1 cellular context compared by ENCODE assay signal in genomic region chr5:172971482-172971881, GRCh38.
TF ChIP-seq lines count a peak whose summit lies in the region.

No MANE protein-coding gene starts in this region.

TF ChIP-seq in K562, 482 proteins besides CTCF, POLR2A, EP300 and RAD21 (continued from another document):
- TF ChIP-seq CHD7 (IDR thresholded peaks at IDR 0.05; ENCODE audit: low read depth, low read length): no peak
- TF ChIP-seq CBFA2T2 (conservative IDR thresholded peaks at IDR 0.05): peak; percentile 89
- TF ChIP-seq ZBTB12 (CRISPR knock-in tag; IDR thresholded peaks at IDR 0.05): no peak
- TF ChIP-seq ZNF644 (tag; IDR thresholded peaks at IDR 0.05; ENCODE audit: low read depth): no peak
- TF ChIP-seq SPI1 (IDR thresholded peaks at IDR 0.05; ENCODE audit: borderline replicate concordance, low read depth, low read length): peak; percentile 38; the same call in 1 of the 2 replicates
- no peak for TF ChIP-seq RBM39 (optimal IDR thresholded peaks at IDR 0.05; ENCODE audit: low read depth, low read length)
- peak; percentile 60; the same call in 1 of the 2 replicates for TF ChIP-seq SMAD4 (CRISPR knock-in tag; conservative IDR thresholded peaks at IDR 0.05)
- peak; percentile 58; the same call in 1 of the 2 replicates for TF ChIP-seq MTA2 (IDR thresholded peaks at IDR 0.05; ENCODE audit: low read depth)
- TF ChIP-seq BCL6 (CRISPR knock-in tag; IDR thresholded peaks at IDR 0.05): no peak
- peak; percentile 94 to 96 for TF ChIP-seq KDM1A (IDR thresholded peaks at IDR 0.05)
- TF ChIP-seq RCOR1 (IDR thresholded peaks at IDR 0.05; ENCODE audit: borderline replicate concordance in 1 of 2, low read depth in 2 of 2, low read length in 2 of 2): peak in 1 of 2 experiments; percentile 98; a peak in 2 of 4 replicates
- TF ChIP-seq CTBP1 (IDR thresholded peaks at IDR 0.05; ENCODE audit: borderline replicate concordance): peak; percentile 69; the same call in 1 of the 2 replicates
- no peak for TF ChIP-seq ZNF274 (IDR thresholded peaks at IDR 0.05; ENCODE audit: borderline replicate concordance, low read depth, low read length)
- TF ChIP-seq THRAP3 (IDR thresholded peaks at IDR 0.05; ENCODE audit: borderline replicate concordance): no peak
- no peak for TF ChIP-seq FOXP1 (CRISPR knock-in tag; IDR thresholded peaks at IDR 0.05)
- TF ChIP-seq ZBTB26 (CRISPR knock-in tag; IDR thresholded peaks at IDR 0.05): no peak
- no peak for TF ChIP-seq KLF10 (CRISPR knock-in tag; IDR thresholded peaks at IDR 0.05)
- no peak for TF ChIP-seq ZBTB49 (CRISPR knock-in tag; IDR thresholded peaks at IDR 0.05; ENCODE audit: borderline replicate concordance)
- no peak for TF ChIP-seq ZNF445 (CRISPR knock-in tag; IDR thresholded peaks at IDR 0.05; ENCODE audit: low read depth)
- TF ChIP-seq ARID1B (IDR thresholded peaks at IDR 0.05): peak; percentile 89
- peak; percentile 83 for TF ChIP-seq MEIS2 (IDR thresholded peaks at IDR 0.05; ENCODE audit: partially characterized antibody)
- TF ChIP-seq ID3 (CRISPR knock-in tag; IDR thresholded peaks at IDR 0.05): no peak
- TF ChIP-seq ID3 (tag; IDR thresholded peaks at IDR 0.05): no peak
- TF ChIP-seq ZNF12 (CRISPR knock-in tag; IDR thresholded peaks at IDR 0.05): no peak
- peak; percentile 52; the same call in 1 of the 2 replicates for TF ChIP-seq HMBOX1 (IDR thresholded peaks at IDR 0.05)
- TF ChIP-seq MLLT1 (IDR thresholded peaks at IDR 0.05): no peak
